ENCODE assay signal across 10 cellular contexts in the genomic region with DNA sequence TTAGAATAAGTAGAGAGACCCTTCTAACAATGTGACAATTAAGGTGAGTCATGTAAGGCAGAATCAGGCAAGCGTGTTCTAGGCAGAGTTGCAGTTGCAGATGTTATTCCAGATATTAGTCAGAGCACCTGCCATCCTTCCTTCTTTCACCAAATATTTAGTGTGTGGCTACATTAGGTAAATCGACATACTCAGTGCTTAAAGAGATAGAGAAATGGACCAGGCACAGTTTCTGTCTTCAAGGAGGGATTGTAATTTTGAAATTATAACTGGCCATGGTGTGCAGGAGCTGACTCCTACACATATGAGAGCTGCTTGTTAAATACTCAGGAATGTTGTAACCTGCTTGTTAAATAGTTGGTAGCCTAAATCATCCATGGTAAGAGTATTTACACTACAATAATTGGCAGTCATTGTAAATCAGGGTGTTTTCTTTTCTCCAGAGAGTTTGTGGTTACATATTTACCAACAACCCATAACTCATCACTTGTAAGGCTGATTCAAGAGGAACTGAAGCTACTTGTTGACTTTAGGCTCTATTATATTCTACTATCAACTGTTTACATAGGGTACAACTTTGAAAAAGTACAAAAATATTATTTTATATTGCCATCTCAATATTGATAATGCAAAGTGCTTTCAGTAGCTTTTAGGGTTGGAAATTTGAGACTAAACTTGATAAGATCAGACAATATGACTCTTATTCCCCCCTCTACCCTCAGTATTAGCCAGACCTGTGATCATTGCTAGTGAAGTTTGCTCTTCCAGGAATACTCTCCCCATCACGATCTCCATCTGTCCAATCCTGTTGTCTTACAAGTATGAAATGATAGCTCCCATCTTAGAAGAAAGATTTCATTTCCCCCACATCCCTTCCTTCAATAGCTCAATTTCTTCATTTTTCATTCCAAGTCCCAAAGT.
DNase-seq lines count a peak whose midpoint lies in the region; ATAC-seq, FAIRE-seq and TF ChIP-seq lines count a peak whose summit lies in the region.
"Had no signal": no experiment of that assay in that cellular context is flagged by ENCODE, and none has a peak within 500 bp of the region (broad histone marks: within the 10 kb centered on the region; RNA-seq: fewer than 3 reads in every experiment).

No MANE protein-coding gene starts in this region.

- CTCF ChIA-PET in GM12878 (lab: Yijun Ruan, JAX): interaction anchor here (0.7 to 1.9 kb wide), 4 partner anchors 10 to 613 kb away, joined by 3 to 9 read pairs (median 4); no protein-coding TSS in a partner anchor

- RAD21 ChIA-PET in GM12878 (lab: Charles Lee; ENCODE audit: unreplicated experiment): no interaction called here

- H3K9me3 ChIP-seq in GM12878 (replicated peaks; ENCODE audit: control insufficient read depth, insufficient read depth, low read length) (no peaks in the 10 kb centered on the region), ovary (no peaks in the 10 kb centered on the region), spleen (no peaks in the 10 kb centered on the region)

- H3K79me2 ChIP-seq in GM12878 (ENCODE audit: control insufficient read depth, insufficient read depth, low read length): no peaks in the 10 kb centered on the region

- ATAC-seq in GM19468 (IDR thresholded peaks at IDR 0.05; ENCODE audit: extremely low read depth, unreplicated experiment): peak; percentile 92
- ATAC-seq in HG03103 (IDR thresholded peaks at IDR 0.05; ENCODE audit: low read depth, unreplicated experiment): peak; percentile 92
- ATAC-seq in GM12878: peak; percentile 94

- peak overlapping the region; percentile 60 for H3K27ac ChIP-seq in GM12878 (ENCODE audit: control insufficient read depth, insufficient read depth)
- no peak overlapping the region for H3K27ac ChIP-seq in ovary
- H3K27ac ChIP-seq in spleen: no peak overlapping the region

- intact Hi-C loops in GM12878 (cut with micrococcal nuclease; ENCODE audit: unreplicated experiment) (loop anchor here (2.0 to 5.0 kb wide), 5 partner anchors 22 to 604 kb away; no protein-coding TSS in a partner anchor), ovary (cut with DNase I) (no loop called here), spleen (cut with DNase I; ENCODE audit: low total_unique reads) (no loop called here), lower leg skin (cut with DNase I; ENCODE audit: low total_unique reads) (no loop called here)

- POLR2A ChIA-PET in GM12878 (lab: Charles Lee): interaction anchor here (0.8 to 1.1 kb wide), 2 partner anchors 21 to 23 kb away, joined by 3 read pairs; no protein-coding TSS in a partner anchor

- TF ChIP-seq CTCF in GM12878 (IDR thresholded peaks at IDR 0.05 in 2 of 3, conservative IDR thresholded peaks at IDR 0.05 in 1 of 3; ENCODE audit: control insufficient read depth in 2 of 3, extremely low read depth in 1 of 3, insufficient read depth in 1 of 3, low read depth in 3 of 3, low read length in 3 of 3) (no peak), ovary (IDR thresholded peaks at IDR 0.05) (no peak), spleen (IDR thresholded peaks at IDR 0.05 in 8 of 11, conservative IDR thresholded peaks at IDR 0.05 in 3 of 11) (no peak), lower leg skin (IDR thresholded peaks at IDR 0.05) (no peak)

- peak overlapping the region; percentile 61 for H3K4me2 ChIP-seq in GM12878 (ENCODE audit: control insufficient read depth, insufficient read depth)

- DNase-seq in GM12878 (ENCODE audit: low read depth, low spot score) (peak; percentile 81), ovary (no peak), spleen (no peak), lower leg skin (ENCODE audit: low spot score in 2 of 2) (no peak)
- DNase-seq in stimulated activated naive CD4-positive, alpha-beta T cell (lab: John Stamatoyannopoulos, UW): no peak
- DNase-seq: activated CD4-positive, alpha-beta T cell treated with anti-CD3 and anti-CD28 coated beads, Interleukin-2, amount 50 U/mL, for 1 hour; NCI-H2107 had no signal

- peaks cover 17% of the 10 kb centered on the region for H3K4me1 ChIP-seq in GM12878 (ENCODE audit: control insufficient read depth, insufficient read depth, low read length)
- H3K4me1 ChIP-seq in ovary (ENCODE audit: insufficient read depth): no peaks in the 10 kb centered on the region
- H3K4me1 ChIP-seq in spleen: no peaks in the 10 kb centered on the region

- TF ChIP-seq POLR2A in GM12878 (IDR thresholded peaks at IDR 0.05; ENCODE audit: low read depth, low read length): no peak
- no peak for TF ChIP-seq POLR2A in ovary (IDR thresholded peaks at IDR 0.05)
- TF ChIP-seq POLR2A in spleen (IDR thresholded peaks at IDR 0.05): no peak
- TF ChIP-seq POLR2A in lower leg skin (IDR thresholded peaks at IDR 0.05): no peak

- TF ChIP-seq EP300 in GM12878 (IDR thresholded peaks at IDR 0.05; ENCODE audit: borderline replicate concordance in 1 of 2, control insufficient read depth in 1 of 2, low read depth in 2 of 2, low read length in 2 of 2) (peak; percentile 96 to 98), ovary (IDR thresholded peaks at IDR 0.05) (no peak)

- in situ Hi-C loops in GM12878 (cut with MboI): no loop called here

- no peaks in the 10 kb centered on the region for H4K20me1 ChIP-seq in GM12878 (ENCODE audit: control insufficient read depth, insufficient read depth)

- H3K4me3 ChIP-seq in GM08714 (ENCODE audit: low read length): peak overlapping the region; percentile 39; the same call in 1 of the 2 replicates
- peak overlapping the region; percentile 28; the same call in 1 of the 2 replicates for H3K4me3 ChIP-seq in GM12878
- H3K4me3 ChIP-seq in ovary: no peak overlapping the region
- no peak overlapping the region for H3K4me3 ChIP-seq in spleen
- no peak overlapping the region for H3K4me3 ChIP-seq in lower leg skin (ENCODE audit: low read depth, poor library complexity, severe bottlenecking)

- SMC1A ChIA-PET in GM12878 (lab: Charles Lee; ENCODE audit: uncharacterized antibody, unreplicated experiment): interaction anchor here (0.7 to 2.0 kb wide), 10 partner anchors 9 to 190 kb away, joined by 3 to 10 read pairs (median 4); no protein-coding TSS in a partner anchor

- FAIRE-seq in GM12878 (lab: Jason Lieb, UNC): peak; percentile 94

- no TSS peak for BruUV-seq in GM12878 (replicated peaks; lab: Mats Ljungman, UMichigan)

- H3K36me3 ChIP-seq in GM12878 (ENCODE audit: control insufficient read depth in 2 of 2, insufficient read depth in 2 of 2, low read length in 1 of 2) (no peaks in the 10 kb centered on the region), ovary (no peaks in the 10 kb centered on the region), spleen (no peaks in the 10 kb centered on the region)

- H3K27me3 ChIP-seq in GM12878 (replicated peaks in 1 of 2; ENCODE audit: control insufficient read depth in 2 of 2, insufficient read depth in 2 of 2, low read length in 1 of 2) (no peaks in the 10 kb centered on the region), ovary (no peaks in the 10 kb centered on the region), spleen (replicated peaks in 1 of 7) (no peaks in the 10 kb centered on the region)

- H3K9ac ChIP-seq in GM12878 (ENCODE audit: control insufficient read depth, insufficient read depth, low read length): no peak overlapping the region

- H2AFZ ChIP-seq in GM12878 (ENCODE audit: control insufficient read depth, low read depth, low read length): no peak overlapping the region

- TF ChIP-seq RAD21 in GM12878 (IDR thresholded peaks at IDR 0.05; ENCODE audit: insufficient read depth, low read depth, low read length): 0 out of 2 replicates have a peak, but pooled peaks have one; percentile 12

- 1% methylated on average over 3 of the region's 3 CpGs for WGBS in GM12878 (ENCODE audit: insufficient coverage, insufficient replicate concordance, low lambda C conversion rate, missing lambda C conversion rate)
- 85 to 86% (median 86%) methylated on average over 3 of the region's 3 CpGs for WGBS in ovary, 3 donors
- 68 to 88% (median 77%) methylated on average over 3 of the region's 3 CpGs for WGBS in spleen, 5 donors
- 76% methylated on average over 3 of the region's 3 CpGs for WGBS in lower leg skin, 2 donors

TF ChIP-seq in GM12878, 131 proteins besides CTCF, POLR2A, EP300 and RAD21 (continues in another document):
- TF ChIP-seq ZSCAN29 (IDR thresholded peaks at IDR 0.05): no peak
- no peak for TF ChIP-seq HDAC6 (IDR thresholded peaks at IDR 0.05; ENCODE audit: unreplicated experiment)
- TF ChIP-seq STAT3 (IDR thresholded peaks at IDR 0.05; ENCODE audit: low read depth, low read length): no peak
- no peak for TF ChIP-seq PBX3 (IDR thresholded peaks at IDR 0.05; ENCODE audit: insufficient replicate concordance, low read depth, low read length)
- TF ChIP-seq SMAD5 (IDR thresholded peaks at IDR 0.05; ENCODE audit: low read depth): no peak
- TF ChIP-seq YBX1 (IDR thresholded peaks at IDR 0.05): no peak
- TF ChIP-seq SIN3A (IDR thresholded peaks at IDR 0.05; ENCODE audit: low read depth, low read length): no peak
- TF ChIP-seq YY1 (IDR thresholded peaks at IDR 0.05; ENCODE audit: low read depth, low read length): no peak
- TF ChIP-seq SUZ12 (IDR thresholded peaks at IDR 0.05; ENCODE audit: unreplicated experiment): no peak
- TF ChIP-seq JUND (IDR thresholded peaks at IDR 0.05; ENCODE audit: low read depth, low read length): peak; percentile 90; the same call in 1 of the 2 replicates
- no peak for TF ChIP-seq KLF5 (IDR thresholded peaks at IDR 0.05; ENCODE audit: partially characterized antibody)

Comparison
In these comparisons a context has a peak if more than half of its experiments do, and no peak if none do; other contexts are left out.
1. H3K4me3 ChIP-seq: peak in GM08714 (single experiment) and GM12878 (single experiment); none in ovary (single experiment), spleen (0 of 8) and lower leg skin (single experiment).
2. Peak in every context shown above with its lines, with median percentiles within 50 percentile points of each other: ATAC-seq.